ENCODE assay signal across 23 cellular contexts in genomic region chr12:19402211-19402610, GRCh38.
"Had no signal": no experiment of that assay in that cellular context is flagged by ENCODE, and none has a peak within 500 bp of the region (broad histone marks: within the 10 kb centered on the region; RNA-seq: fewer than 3 reads in every experiment).

No MANE protein-coding gene starts in this region.

- H3K27ac Mint-ChIP-seq: activated CD4-positive, alpha-beta memory T cell treated with anti-CD3 and anti-CD28 coated beads, Interleukin-2, amount 10 ng/mL, durations not matched to agents 7 days and 5 days; activated naive CD4-positive, alpha-beta T cell treated with anti-CD3 and anti-CD28 coated beads, Interleukin-2, amount 50 U/mL, for 72 hours; activated T-cell treated with anti-CD3 and anti-CD28 coated beads, Interleukin-2, amount 50 U/mL, for 72 hours; mesothelial cell of epicardium; T-helper 17 cell had no signal

- ATAC-seq: activated naive CD4-positive, alpha-beta T cell treated with anti-CD3 and anti-CD28 coated beads, Interleukin-2, amount 50 U/mL, for 72 hours; activated T-cell treated with anti-CD3 and anti-CD28 coated beads, Interleukin-2, amount 50 U/mL, for 72 hours; left colon; T-helper 17 cell had no signal

- H3K27ac ChIP-seq: gastroesophageal sphincter, heart right ventricle, pancreas, transverse colon had no signal

- H3K4me1 ChIP-seq: gastroesophageal sphincter, pancreas, transverse colon had no signal

- H3K4me3 ChIP-seq: gastroesophageal sphincter, heart right ventricle, lung, pancreas, transverse colon had no signal

- H3K36me3 ChIP-seq: gastroesophageal sphincter, heart right ventricle, pancreas, transverse colon had no signal

- H3K9me3 Mint-ChIP-seq: neural crest cell had no signal

- H3K9me3 ChIP-seq: gastroesophageal sphincter, heart right ventricle, pancreas, transverse colon had no signal

- DNase-seq: activated CD4-positive, alpha-beta memory T cell treated with anti-CD3 and anti-CD28 coated beads, Interleukin-2, amount 10 ng/mL, durations not matched to agents 7 days and 5 days; activated CD4-positive, alpha-beta T cell treated with anti-CD3 and anti-CD28 coated beads for 4 hours; activated CD8-positive, alpha-beta memory T cell treated with anti-CD3 and anti-CD28 coated beads, Interleukin-2, amount 50 U/mL, for 4 hours; activated gamma-delta T cell; activated T-cell treated with anti-CD3 and anti-CD28 coated beads, Interleukin-2, amount 50 U/mL, for 72 hours; cortex of kidney; effector CD4-positive, alpha-beta T cell; heart right ventricle; left colon; stimulated activated CD4-positive, alpha-beta T cell treated with anti-CD3 and anti-CD28 coated beads, Interleukin-15, amount 100 ng/mL, for 24 hours; stimulated activated CD4-positive, alpha-beta T cell treated with anti-CD3 and anti-CD28 coated beads, Interleukin-4, amount 100 ng/mL, for 1 hour; stimulated activated naive CD4-positive, alpha-beta T cell treated with Interleukin-2 at 50 U/mL for 16 hours; T-helper 17 cell; transverse colon had no signal

- H3K27me3 Mint-ChIP-seq: activated CD4-positive, alpha-beta memory T cell treated with anti-CD3 and anti-CD28 coated beads, Interleukin-2, amount 10 ng/mL, durations not matched to agents 7 days and 5 days; central memory CD8-positive, alpha-beta T cell; T-helper 17 cell had no signal

- H3K4me1 Mint-ChIP-seq: neural crest cell, T-helper 17 cell had no signal

- FAIRE-seq: endothelial cell of umbilical vein, pancreas had no signal

- H3K27me3 ChIP-seq: gastroesophageal sphincter, heart right ventricle, pancreas, transverse colon had no signal

- H3K36me3 Mint-ChIP-seq: brain, mesothelial cell of epicardium had no signal

- H3K4me3 Mint-ChIP-seq: activated CD4-positive, alpha-beta memory T cell treated with anti-CD3 and anti-CD28 coated beads, Interleukin-2, amount 10 ng/mL, durations not matched to agents 7 days and 5 days; activated T-cell treated with anti-CD3 and anti-CD28 coated beads, Interleukin-2, amount 50 U/mL, for 72 hours; brain; central memory CD8-positive, alpha-beta T cell; mesothelial cell of epicardium; neural crest cell; T-helper 17 cell had no signal
